Comparison of ENCODE assay signal across 34 cellular contexts in genomic region chr5:72276219-72276752, GRCh38.
"Had no signal": no experiment of that assay in that cellular context is flagged by ENCODE, and none has a peak within 500 bp of the region (broad histone marks: within the 10 kb centered on the region; RNA-seq: fewer than 3 reads in every experiment).

No MANE protein-coding gene starts in this region.

- H3K4me2 ChIP-seq: hepatocyte had no signal

- H3K9me3 ChIP-seq: gastroesophageal sphincter had no signal

- H3K27ac Mint-ChIP-seq: activated CD4-positive, alpha-beta T cell treated with anti-CD3 and anti-CD28 coated beads for 36 hours; activated CD8-positive, alpha-beta T cell treated with anti-CD3 and anti-CD28 coated beads for 36 hours; activated naive CD4-positive, alpha-beta T cell treated with anti-CD3 and anti-CD28 coated beads for 36 hours; activated naive CD8-positive, alpha-beta T cell treated with anti-CD3 and anti-CD28 coated beads for 36 hours; activated naive CD8-positive, alpha-beta T cell treated with anti-CD3 and anti-CD28 coated beads, Interleukin-2, amount 50 U/mL, for 24 hours; activated T-helper 17 cell treated with anti-CD3 and anti-CD28 coated beads, Interleukin-2, amount 50 U/mL, for 72 hours; brain; dendritic cell treated with granulocyte-macrophage colony-stimulating factor and Interleukin-4, amounts not matched to agents 40 ng/mL and 50 ng/mL, for 4 days; T-helper 17 cell; T-helper 2 cell treated with Interferon-gamma antibody and Interleukin-4, amounts not matched to agents 5 μg/mL and 100 μg/mL, for 36 hours had no signal

- H3K4me1 Mint-ChIP-seq: activated CD4-positive, alpha-beta T cell treated with anti-CD3 and anti-CD28 coated beads for 36 hours had no signal

- H3K27me3 Mint-ChIP-seq: activated CD4-positive, alpha-beta T cell treated with anti-CD3 and anti-CD28 coated beads for 36 hours; activated CD8-positive, alpha-beta T cell treated with anti-CD3 and anti-CD28 coated beads for 36 hours; activated naive CD4-positive, alpha-beta T cell treated with anti-CD3 and anti-CD28 coated beads, Interleukin-2, amount 50 U/mL, for 24 hours; activated naive CD8-positive, alpha-beta T cell treated with anti-CD3 and anti-CD28 coated beads for 36 hours; activated naive CD8-positive, alpha-beta T cell treated with anti-CD3 and anti-CD28 coated beads, Interleukin-2, amount 50 U/mL, for 24 hours; activated T-helper 17 cell treated with anti-CD3 and anti-CD28 coated beads, Interleukin-2, amount 50 U/mL, for 72 hours; central memory CD8-positive, alpha-beta T cell; dendritic cell treated with granulocyte-macrophage colony-stimulating factor and Interleukin-4, amounts not matched to agents 40 ng/mL and 50 ng/mL, for 4 days; T-helper 17 cell had no signal

- H2AFZ ChIP-seq: hepatocyte had no signal

- H3K27me3 ChIP-seq: adrenal gland, dorsolateral prefrontal cortex, gastroesophageal sphincter, heart right ventricle, hepatocyte had no signal

- DNase-seq: activated CD4-positive, alpha-beta T cell treated with anti-CD3 and anti-CD28 coated beads for 36 hours; activated CD4-positive, alpha-beta T cell treated with anti-CD3 and anti-CD28 coated beads, Interleukin-2, amount 50 U/mL, for 1 hour; activated CD4-positive, alpha-beta T cell treated with anti-CD3 and anti-CD28 coated beads, Interleukin-2, amount 50 U/mL, for 48 hours; activated CD4-positive, CD25-positive, alpha-beta regulatory T cell; activated CD4-positive, CD25-positive, alpha-beta regulatory T cell treated with anti-CD3 and anti-CD28 coated beads, Interleukin-2, amount 50 U/mL, for 72 hours; activated CD8-positive, alpha-beta memory T cell treated with anti-CD3 and anti-CD28 coated beads for 24 hours; activated CD8-positive, alpha-beta T cell treated with anti-CD3 and anti-CD28 coated beads for 36 hours; activated effector memory CD4-positive, alpha-beta T cell treated with anti-CD3 and anti-CD28 coated beads, Interleukin-2, amount 50 U/mL, for 16 hours; activated naive CD4-positive, alpha-beta T cell treated with anti-CD3 and anti-CD28 coated beads for 36 hours; activated naive CD8-positive, alpha-beta T cell treated with anti-CD3 and anti-CD28 coated beads for 36 hours; activated naive CD8-positive, alpha-beta T cell treated with anti-CD3 and anti-CD28 coated beads, Interleukin-2, amount 50 U/mL, for 24 hours; activated T-cell treated with anti-CD3 and anti-CD28 coated beads, Interleukin-2, amount 50 U/mL, for 4 hours; adrenal gland; amygdala; aorta; dorsolateral prefrontal cortex; effector memory CD4-positive, alpha-beta T cell; endodermal cell; foreskin melanocyte; heart right ventricle; T-helper 17 cell; T1000; WERI-Rb-1 had no signal

- H3K4me3 Mint-ChIP-seq: activated CD4-positive, alpha-beta T cell treated with anti-CD3 and anti-CD28 coated beads for 36 hours; activated CD8-positive, alpha-beta T cell treated with anti-CD3 and anti-CD28 coated beads for 36 hours; activated naive CD4-positive, alpha-beta T cell treated with anti-CD3 and anti-CD28 coated beads for 36 hours; activated naive CD4-positive, alpha-beta T cell treated with anti-CD3 and anti-CD28 coated beads, Interleukin-2, amount 50 U/mL, for 24 hours; activated naive CD8-positive, alpha-beta T cell treated with anti-CD3 and anti-CD28 coated beads for 36 hours; activated naive CD8-positive, alpha-beta T cell treated with anti-CD3 and anti-CD28 coated beads, Interleukin-2, amount 50 U/mL, for 24 hours; activated T-cell treated with anti-CD3 and anti-CD28 coated beads, Interleukin-2, amount 50 U/mL, for 4 hours; activated T-helper 17 cell treated with anti-CD3 and anti-CD28 coated beads, Interleukin-2, amount 50 U/mL, for 72 hours; brain; central memory CD8-positive, alpha-beta T cell; dendritic cell treated with granulocyte-macrophage colony-stimulating factor and Interleukin-4, amounts not matched to agents 40 ng/mL and 50 ng/mL, for 4 days; endodermal cell; T-helper 17 cell; T-helper 2 cell treated with Interferon-gamma antibody and Interleukin-4, amounts not matched to agents 5 μg/mL and 100 μg/mL, for 36 hours had no signal

- ATAC-seq: activated CD4-positive, alpha-beta T cell treated with anti-CD3 and anti-CD28 coated beads for 36 hours; activated CD8-positive, alpha-beta T cell treated with anti-CD3 and anti-CD28 coated beads for 36 hours; activated naive CD8-positive, alpha-beta T cell treated with anti-CD3 and anti-CD28 coated beads, Interleukin-2, amount 50 U/mL, for 24 hours; activated T-cell treated with anti-CD3 and anti-CD28 coated beads, Interleukin-2, amount 50 U/mL, for 4 hours; activated T-helper 17 cell treated with anti-CD3 and anti-CD28 coated beads, Interleukin-2, amount 50 U/mL, for 72 hours; esophagus mucosa; gastroesophageal sphincter; heart right ventricle; T-helper 17 cell had no signal

- H3K4me3 ChIP-seq: adrenal gland, coronary artery, dorsolateral prefrontal cortex, gastroesophageal sphincter, heart right ventricle, hepatocyte had no signal

- H3K36me3 ChIP-seq: adrenal gland had no signal

- H3K9me3 Mint-ChIP-seq: activated CD8-positive, alpha-beta T cell treated with anti-CD3 and anti-CD28 coated beads for 36 hours; activated naive CD4-positive, alpha-beta T cell treated with anti-CD3 and anti-CD28 coated beads, Interleukin-2, amount 50 U/mL, for 24 hours; activated naive CD8-positive, alpha-beta T cell treated with anti-CD3 and anti-CD28 coated beads, Interleukin-2, amount 50 U/mL, for 24 hours; activated T-cell treated with anti-CD3 and anti-CD28 coated beads, Interleukin-2, amount 50 U/mL, for 4 hours; activated T-helper 17 cell treated with anti-CD3 and anti-CD28 coated beads, Interleukin-2, amount 50 U/mL, for 72 hours; central memory CD8-positive, alpha-beta T cell; dendritic cell treated with granulocyte-macrophage colony-stimulating factor and Interleukin-4, amounts not matched to agents 40 ng/mL and 50 ng/mL, for 4 days; T-helper 2 cell treated with Interferon-gamma antibody and Interleukin-4, amounts not matched to agents 5 μg/mL and 100 μg/mL, for 36 hours had no signal

- H3K27ac ChIP-seq: adrenal gland, coronary artery, dorsolateral prefrontal cortex, gastroesophageal sphincter, heart right ventricle, hepatocyte, WERI-Rb-1 had no signal

- FAIRE-seq: bronchial epithelial cell had no signal
